21 cellular contexts compared by ENCODE assay signal in genomic region chr16:82695806-82696205, GRCh38.
A peak's percentile ranks its signal among the peaks of the same experiment; 100 is the strongest.
DNase-seq lines count a peak whose midpoint lies in the region; FAIRE-seq and TF ChIP-seq lines count a peak whose summit lies in the region.
"Had no signal": no experiment of that assay in that cellular context is flagged by ENCODE, and none has a peak within 500 bp of the region (broad histone marks: within the 10 kb centered on the region; RNA-seq: fewer than 3 reads in every experiment).

No MANE protein-coding gene starts in this region.

- FAIRE-seq in astrocyte (lab: Jason Lieb, UNC): no peak
- FAIRE-seq: A204.1, GM12892, H54 had no signal

- no peak overlapping the region for H3K9ac ChIP-seq in astrocyte (ENCODE audit: low read length)

- H3K4me1 Mint-ChIP-seq in astrocyte (ENCODE audit: low read depth, unreplicated experiment) (peaks cover 5% of the 10 kb centered on the region), immature natural killer cell (no peaks in the 10 kb centered on the region)

- peaks cover 25% of the 10 kb centered on the region for H3K79me2 ChIP-seq in astrocyte (ENCODE audit: insufficient read depth, low read length)

- no peaks in the 10 kb centered on the region for H3K27me3 ChIP-seq in astrocyte (ENCODE audit: insufficient read depth, low read length)
- H3K27me3 ChIP-seq in H7 (ENCODE audit: control insufficient read depth, insufficient read depth, low read length): no peaks in the 10 kb centered on the region
- H3K27me3 ChIP-seq: BE2C had no signal

- no peak overlapping the region for H3K4me3 Mint-ChIP-seq in astrocyte (ENCODE audit: unreplicated experiment)
- no peak overlapping the region for H3K4me3 Mint-ChIP-seq in immature natural killer cell
- H3K4me3 Mint-ChIP-seq: CD4-positive, CD25-positive, alpha-beta regulatory T cell; CD8-positive, alpha-beta memory T cell; GM23338; HFFc6 had no signal

- no peaks in the 10 kb centered on the region for H3K36me3 Mint-ChIP-seq in astrocyte (ENCODE audit: low read depth, unreplicated experiment)
- no peaks in the 10 kb centered on the region for H3K36me3 Mint-ChIP-seq in immature natural killer cell
- H3K36me3 Mint-ChIP-seq: CD4-positive, CD25-positive, alpha-beta regulatory T cell; CD8-positive, alpha-beta memory T cell had no signal

- no peak overlapping the region for H2AFZ ChIP-seq in astrocyte (ENCODE audit: low read depth, low read length)
- H2AFZ ChIP-seq: GM23338 had no signal

- no peak overlapping the region for H3K27ac Mint-ChIP-seq in astrocyte (ENCODE audit: unreplicated experiment)
- H3K27ac Mint-ChIP-seq in immature natural killer cell: no peak overlapping the region
- H3K27ac Mint-ChIP-seq: CD4-positive, CD25-positive, alpha-beta regulatory T cell; CD8-positive, alpha-beta memory T cell; GM23338; HFFc6 had no signal

- no peak for TF ChIP-seq CTCF in astrocyte (IDR thresholded peaks at IDR 0.05; ENCODE audit: insufficient read depth, low read depth, low read length)

- H3K27me3 Mint-ChIP-seq in astrocyte (ENCODE audit: low read depth, unreplicated experiment) (peaks cover 7% of the 10 kb centered on the region), immature natural killer cell (ENCODE audit: low read depth in 3 of 3) (peaks cover 0 to 7% (median 0%) of the 10 kb centered on the region in 3 donors)
- H3K27me3 Mint-ChIP-seq: CD4-positive, CD25-positive, alpha-beta regulatory T cell; CD8-positive, alpha-beta memory T cell had no signal

- H3K9me3 ChIP-seq in astrocyte (ENCODE audit: insufficient read depth, low read depth, low read length): no peaks in the 10 kb centered on the region
- H3K9me3 ChIP-seq: BE2C had no signal

- no peak overlapping the region for H3K4me2 ChIP-seq in astrocyte (ENCODE audit: low read length)
- H3K4me2 ChIP-seq: GM23338 had no signal

- peak; percentile 39 for DNase-seq in NCI-H226
- DNase-seq in astrocyte (ENCODE audit: low read depth): peak; percentile 51
- peak; percentile 56 for DNase-seq in iris pigment epithelial cell (ENCODE audit: low read depth)
- DNase-seq in immature natural killer cell: no peak
- DNase-seq in amniotic stem cell (lab: John Stamatoyannopoulos, UW): no peak
- DNase-seq in H7: no peak
- DNase-seq: ACHN; BE2C; C1 segment of cervical spinal cord; CD4-positive, CD25-positive, alpha-beta regulatory T cell; CD8-positive, alpha-beta memory T cell; COR-L47; DMS 273 treated with DMSO at 0.1 percent for 48 hours; DMS79; GDM1; HFFc6 had no signal

- H3K4me3 ChIP-seq in astrocyte (ENCODE audit: insufficient read depth, low read depth, low read length) (no peak overlapping the region), H7 (ENCODE audit: insufficient read depth, low read depth, low read length) (no peak overlapping the region)
- H3K4me3 ChIP-seq: GM23338 had no signal

- H3K27ac ChIP-seq in astrocyte (ENCODE audit: low read depth, low read length): no peak overlapping the region
- H3K27ac ChIP-seq: HL-60 had no signal

- H3K36me3 ChIP-seq in astrocyte (ENCODE audit: insufficient read depth, low read length) (no peaks in the 10 kb centered on the region), H7 (replicated peaks; ENCODE audit: control insufficient read depth, insufficient read depth, low read length) (no peaks in the 10 kb centered on the region)
- H3K36me3 ChIP-seq: BE2C had no signal

- H3K9me3 Mint-ChIP-seq in astrocyte (ENCODE audit: unreplicated experiment) (no peaks in the 10 kb centered on the region), immature natural killer cell (no peaks in the 10 kb centered on the region)
- H3K9me3 Mint-ChIP-seq: GM23338, HFFc6 had no signal

- H3K4me1 ChIP-seq in astrocyte (ENCODE audit: insufficient read depth, low read length): peaks cover 35% of the 10 kb centered on the region
- H3K4me1 ChIP-seq: BE2C had no signal

- no peaks in the 10 kb centered on the region for H4K20me1 ChIP-seq in astrocyte (ENCODE audit: insufficient read depth, low read length)

Comparison
In these comparisons a context has a peak if more than half of its experiments do, and no peak if none do; other contexts are left out.
1. DNase-seq: peak in NCI-H226 (single experiment), astrocyte (single experiment) and iris pigment epithelial cell (single experiment); none in immature natural killer cell (0 of 3), amniotic stem cell (single experiment) and H7 (single experiment).